In the genomic region with DNA sequence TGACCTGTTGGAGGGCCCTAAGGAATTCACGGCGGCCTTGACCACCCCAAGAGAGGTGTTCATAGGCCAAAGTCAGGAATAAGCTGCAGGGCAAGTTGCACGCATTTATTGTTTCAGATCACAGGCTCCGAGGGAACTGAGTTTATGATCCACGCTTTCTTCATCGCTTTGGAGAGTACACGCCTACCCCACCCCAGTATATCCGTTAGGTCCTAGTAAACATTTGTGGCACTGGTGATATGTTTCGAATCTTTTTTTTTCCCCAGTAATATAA, we compare ENCODE assay signal across 8 cellular contexts. TPM values are rescaled to one million over a fixed set of nuclear protein-coding genes. Genes with fewer than 3 reads are reported as not detected.
A peak's percentile ranks its signal among the peaks of the same experiment; 100 is the strongest.
DNase-seq lines count a peak whose midpoint lies in the region; ATAC-seq and TF ChIP-seq lines count a peak whose summit lies in the region.

No MANE protein-coding gene starts in this region.

- peaks cover 0 to 4% (median 0%) of the 10 kb centered on the region in 3 donors for H3K27me3 Mint-ChIP-seq in CD14-positive monocyte (ENCODE audit: low read depth in 3 of 3)
- no peaks in the 10 kb centered on the region for H3K27me3 Mint-ChIP-seq in natural killer cell (ENCODE audit: low read depth in 2 of 2)

- H4K20me1 ChIP-seq in Loucy (ENCODE audit: insufficient read depth, low read length, poor library complexity, severe bottlenecking): peaks cover 23% of the 10 kb centered on the region

- H3K4me3 Mint-ChIP-seq in CD14-positive monocyte (peak overlapping the region; percentile 87 to 94), natural killer cell (peak overlapping the region; percentile 94)

- H3K36me3 ChIP-seq in Loucy (ENCODE audit: insufficient read depth, low read length): peaks cover 4% of the 10 kb centered on the region; the same call in 1 of the 2 replicates
- no peaks in the 10 kb centered on the region for H3K36me3 ChIP-seq in colonic mucosa

- peak overlapping the region; percentile 85 to 98 (median 91) for H3K27ac Mint-ChIP-seq in CD14-positive monocyte
- H3K27ac Mint-ChIP-seq in natural killer cell: peak overlapping the region; percentile 94 to 96

- H3K4me1 ChIP-seq in Loucy (ENCODE audit: insufficient read depth, low read length, poor library complexity, severe bottlenecking) (peaks cover 20% of the 10 kb centered on the region), colonic mucosa (peaks cover 12% of the 10 kb centered on the region)

- intact Hi-C loops in CD14-positive monocyte (cut with micrococcal nuclease) (loop anchor here in 1 of 2 donors (5.0 kb wide), 1 partner anchor 43 kb away; the partner anchor contains the start of gene MTA2), colonic mucosa (cut with DNase I) (no loop called here), natural killer cell (cut with micrococcal nuclease) (no loop called here)

- H2AFZ ChIP-seq in Loucy (ENCODE audit: low read length): no peak overlapping the region

- peaks cover 57% of the 10 kb centered on the region for H3K79me2 ChIP-seq in Loucy (ENCODE audit: insufficient read depth, low read length)

- no peaks in the 10 kb centered on the region for H3K9me2 ChIP-seq in Loucy (replicated peaks; ENCODE audit: low read depth, low read length)

- H3K4me2 ChIP-seq in Loucy (ENCODE audit: low read depth, low read length, poor library complexity, severe bottlenecking): peak overlapping the region; percentile 63

- no peak for TF ChIP-seq CTCF in CD14-positive monocyte (IDR thresholded peaks at IDR 0.05)
- TF ChIP-seq CTCF in Loucy (conservative IDR thresholded peaks at IDR 0.05; ENCODE audit: low read length): no peak
- no peak for TF ChIP-seq CTCF in colonic mucosa (IDR thresholded peaks at IDR 0.05)
- no peak for TF ChIP-seq CTCF in natural killer cell (IDR thresholded peaks at IDR 0.05)

- H3K4me1 Mint-ChIP-seq in CD14-positive monocyte: peaks cover 21% of the 10 kb centered on the region
- H3K4me1 Mint-ChIP-seq in natural killer cell: peaks cover 10 to 18% of the 10 kb centered on the region in 2 donors

- H3K27me3 ChIP-seq in Loucy (ENCODE audit: insufficient read depth, low read length, poor library complexity, severe bottlenecking) (no peaks in the 10 kb centered on the region), colonic mucosa (no peaks in the 10 kb centered on the region)

- H3K4me3 ChIP-seq in Loucy (ENCODE audit: low read length, poor library complexity, severe bottlenecking): peak overlapping the region; percentile 86
- peak overlapping the region; percentile 93 for H3K4me3 ChIP-seq in colonic mucosa

- H3K9ac ChIP-seq in Loucy (ENCODE audit: low read depth, low read length, poor library complexity, severe bottlenecking): peak overlapping the region; percentile 94
- peak overlapping the region; percentile 68 to 92 for H3K9ac ChIP-seq in colonic mucosa (ENCODE audit: low read depth in 2 of 2, low read length in 2 of 2)

- H3K9me3 Mint-ChIP-seq in CD14-positive monocyte (no peaks in the 10 kb centered on the region), natural killer cell (no peaks in the 10 kb centered on the region)

- H3K27ac ChIP-seq in colonic mucosa: peak overlapping the region; percentile 80

- peaks cover 20 to 41% of the 10 kb centered on the region in 2 donors for H3K36me3 Mint-ChIP-seq in CD14-positive monocyte
- no peaks in the 10 kb centered on the region for H3K36me3 Mint-ChIP-seq in natural killer cell

- H3F3A ChIP-seq in Loucy (ENCODE audit: low read depth): no peaks in the 10 kb centered on the region

- ATAC-seq in natural killer cell (no peak), HG02981 (IDR thresholded peaks at IDR 0.05; ENCODE audit: unreplicated experiment) (no peak), GM21529 (IDR thresholded peaks at IDR 0.05; ENCODE audit: unreplicated experiment) (no peak), GM19328 (IDR thresholded peaks at IDR 0.05; ENCODE audit: unreplicated experiment) (no peak), GM18867 (IDR thresholded peaks at IDR 0.05; ENCODE audit: unreplicated experiment) (no peak)

- H3K9me3 ChIP-seq in Loucy (ENCODE audit: insufficient read depth, low read depth, low read length): no peaks in the 10 kb centered on the region
- H3K9me3 ChIP-seq in colonic mucosa: no peaks in the 10 kb centered on the region

- DNase-seq in CD14-positive monocyte (ENCODE audit: low spot score): no peak
- no peak for DNase-seq in colonic mucosa
- DNase-seq in natural killer cell: no peak

RNA-seq across cellular contexts. Expression of gene GANAB, which starts 0.8 kb away (rescaled TPM):
- polyA plus RNA-seq in CD14-positive monocyte: 100 to 1,000 TPM in 1 of 2 donors, 10 to 100 TPM in 1; 99.7 to 109 TPM
- 100 to 1,000 TPM; 252 to 303 TPM for total RNA-seq in colonic mucosa
- 100 to 1,000 TPM; 236 to 275 (median 246) TPM for total RNA-seq in natural killer cell

RNA-seq across cellular contexts. Expression of gene INTS5, which starts 7.5 kb away (rescaled TPM):
- 10 to 100 TPM in 1 of 2 donors, 1 to 10 TPM in 1; 9.9 to 16.0 TPM for polyA plus RNA-seq in CD14-positive monocyte
- total RNA-seq in colonic mucosa (10 to 100 TPM; 19.1 to 27.7 TPM), natural killer cell (10 to 100 TPM; 13.9 to 20.3 (median 14.6) TPM)

RNA-seq across cellular contexts. Expression of gene C11orf98, which starts 19.4 kb away (rescaled TPM):
- 10 to 100 TPM; 74.6 to 78.2 TPM for polyA plus RNA-seq in CD14-positive monocyte
- 100 to 1,000 TPM in 1 of 2 donors, 10 to 100 TPM in 1; 57.9 to 105 TPM for total RNA-seq in colonic mucosa
- total RNA-seq in natural killer cell: 10 to 100 TPM; 36.5 to 57.9 (median 39.1) TPM

RNA-seq across cellular contexts. Expression of gene CSKMT, which starts 19.5 kb away (rescaled TPM):
- 1 to 10 TPM in 1 of 2 donors, under 1 TPM in 1; 0.73 to 1.4 TPM for polyA plus RNA-seq in CD14-positive monocyte
- 10 to 100 TPM in 1 of 2 donors, 1 to 10 TPM in 1; 9.4 to 27.0 TPM for total RNA-seq in colonic mucosa
- 10 to 100 TPM; 12.0 to 21.5 (median 13.7) TPM for total RNA-seq in natural killer cell

RNA-seq across cellular contexts. Expression of gene B3GAT3, which starts 23.8 kb away (rescaled TPM):
- polyA plus RNA-seq in CD14-positive monocyte: 10 to 100 TPM; 18.5 to 19.0 TPM
- total RNA-seq in colonic mucosa (10 to 100 TPM; 21.8 to 37.7 TPM), natural killer cell (10 to 100 TPM; 64.9 to 80.3 (median 77.9) TPM)
